In genomic region chr14:23160924-23161522, GRCh38 we compare ENCODE assay signal across 8 cellular contexts. TPM values are rescaled to one million over a fixed set of nuclear protein-coding genes. Genes with fewer than 3 reads are reported as not detected.
A peak's percentile ranks its signal among the peaks of the same experiment; 100 is the strongest.
DNase-seq lines count a peak whose midpoint lies in the region; ATAC-seq and TF ChIP-seq lines count a peak whose summit lies in the region.

No MANE protein-coding gene starts in this region.

- no peak overlapping the region for H3K4me3 ChIP-seq in PC-3 (ENCODE audit: low read length)
- no peak overlapping the region for H3K4me3 ChIP-seq in Karpas-422 (ENCODE audit: low read length)

- H3K9ac ChIP-seq in PC-3 (ENCODE audit: low read length), result no peak overlapping the region
- H3K9ac ChIP-seq in Karpas-422 (ENCODE audit: low read length), result no peak overlapping the region

- no peaks in the 10 kb centered on the region for H3K79me2 ChIP-seq in PC-3 (ENCODE audit: low read length)
- no peaks in the 10 kb centered on the region for H3K79me2 ChIP-seq in Karpas-422 (ENCODE audit: low read length)

- H3K27me3 ChIP-seq in PC-3 (ENCODE audit: low read length), result no peaks in the 10 kb centered on the region
- no peaks in the 10 kb centered on the region for H3K27me3 ChIP-seq in Karpas-422 (ENCODE audit: low read length)

- TF ChIP-seq CTCF in PC-3 (conservative IDR thresholded peaks at IDR 0.05; ENCODE audit: low read depth, low read length), result no peak

- POLR2A ChIA-PET in PC-3 (lab: Charles Lee; ENCODE audit: unreplicated experiment), result no interaction called here
- POLR2A ChIA-PET in naive thymus-derived CD8-positive, alpha-beta T cell (lab: Charles Lee), result interaction anchor here (1.5 kb wide), 1 partner anchor 12 kb away, joined by 5 read pairs; no protein-coding TSS in a partner anchor
- POLR2A ChIA-PET in activated CD4-positive, alpha-beta memory T cell treated with anti-CD3 and anti-CD28 coated beads, Interleukin-2, amount 10 ng/mL, durations not matched to agents 7 days and 5 days (lab: Charles Lee), result no interaction called here

- H3K4me2 ChIP-seq in PC-3 (ENCODE audit: low read length) (peak overlapping the region; percentile 40; the same call in 1 of the 2 replicates), Karpas-422 (ENCODE audit: low read depth, low read length, poor library complexity, severe bottlenecking) (no peak overlapping the region)

- DNase-seq in Caki2 (ENCODE audit: low read depth), result peak; percentile 23
- peak; percentile 62 for DNase-seq in PC-3
- no peak for DNase-seq in naive thymus-derived CD8-positive, alpha-beta T cell
- no peak for DNase-seq in stimulated activated CD4-positive, alpha-beta T cell treated with anti-CD3 and anti-CD28 coated beads, Interleukin-4, amount 100 ng/mL, for 24 hours
- DNase-seq in activated CD4-positive, alpha-beta memory T cell treated with anti-CD3 and anti-CD28 coated beads, Interleukin-2, amount 10 ng/mL, durations not matched to agents 7 days and 5 days, result no peak
- no peak for DNase-seq in NCI-H1436 treated with DMSO at 0.1 percent for 48 hours (lab: John Stamatoyannopoulos, UW)
- DNase-seq in Karpas-422, result no peak

- in situ Hi-C loops in Caki2 (cut with HindIII; ENCODE audit: low pct_unique_long_range_greater_than_20kb, low sequenced_read_pairs), result no loop called here

- peaks cover 11 to 38% (median 30%) of the 10 kb centered on the region in 4 donors for H3K4me1 Mint-ChIP-seq in naive thymus-derived CD8-positive, alpha-beta T cell
- peaks cover 15% of the 10 kb centered on the region for H3K4me1 Mint-ChIP-seq in activated CD4-positive, alpha-beta memory T cell treated with anti-CD3 and anti-CD28 coated beads, Interleukin-2, amount 10 ng/mL, durations not matched to agents 7 days and 5 days

- H4K20me1 ChIP-seq in PC-3 (ENCODE audit: low read length), result no peaks in the 10 kb centered on the region
- H4K20me1 ChIP-seq in Karpas-422 (ENCODE audit: insufficient read depth, low read depth, low read length), result no peaks in the 10 kb centered on the region

- peak overlapping the region in 1 of 10 donors; percentile 35 for H3K4me3 Mint-ChIP-seq in naive thymus-derived CD8-positive, alpha-beta T cell
- H3K4me3 Mint-ChIP-seq in activated CD4-positive, alpha-beta memory T cell treated with anti-CD3 and anti-CD28 coated beads, Interleukin-2, amount 10 ng/mL, durations not matched to agents 7 days and 5 days, result no peak overlapping the region

- H3K27me3 Mint-ChIP-seq in naive thymus-derived CD8-positive, alpha-beta T cell, result no peaks in the 10 kb centered on the region
- H3K27me3 Mint-ChIP-seq in activated CD4-positive, alpha-beta memory T cell treated with anti-CD3 and anti-CD28 coated beads, Interleukin-2, amount 10 ng/mL, durations not matched to agents 7 days and 5 days, result peaks cover 10% of the 10 kb centered on the region

- H3K27ac ChIP-seq in PC-3 (ENCODE audit: low read length) (no peak overlapping the region), Karpas-422 (ENCODE audit: low read length) (no peak overlapping the region)

- H3K9me3 Mint-ChIP-seq in naive thymus-derived CD8-positive, alpha-beta T cell, result no peaks in the 10 kb centered on the region
- H3K9me3 Mint-ChIP-seq in activated CD4-positive, alpha-beta memory T cell treated with anti-CD3 and anti-CD28 coated beads, Interleukin-2, amount 10 ng/mL, durations not matched to agents 7 days and 5 days, result no peaks in the 10 kb centered on the region

- peak overlapping the region; percentile 13 to 92 (median 82) for H3K27ac Mint-ChIP-seq in naive thymus-derived CD8-positive, alpha-beta T cell
- H3K27ac Mint-ChIP-seq in activated CD4-positive, alpha-beta memory T cell treated with anti-CD3 and anti-CD28 coated beads, Interleukin-2, amount 10 ng/mL, durations not matched to agents 7 days and 5 days, result no peak overlapping the region

- H3F3A ChIP-seq in PC-3 (ENCODE audit: low read length, unreplicated experiment), result no peaks in the 10 kb centered on the region

- peak overlapping the region; percentile 35; the same call in 1 of the 2 replicates for H2AFZ ChIP-seq in PC-3 (ENCODE audit: low read length)
- H2AFZ ChIP-seq in Karpas-422 (ENCODE audit: low read length), result no peak overlapping the region

- H3K9me2 ChIP-seq in PC-3 (replicated peaks; ENCODE audit: low read length) (no peaks in the 10 kb centered on the region), Karpas-422 (replicated peaks; ENCODE audit: insufficient read depth, low read length) (no peaks in the 10 kb centered on the region)

- ATAC-seq in PC-3, result peak; percentile 24; the same call in 1 of the 2 replicates
- ATAC-seq in esophagus mucosa, result peak; percentile 95
- ATAC-seq in naive thymus-derived CD8-positive, alpha-beta T cell, result no peak

- BruUV-seq in PC-3 (replicated peaks; lab: Mats Ljungman, UMichigan), result no TSS peak

- H3K9me3 ChIP-seq in PC-3 (ENCODE audit: low read length) (no peaks in the 10 kb centered on the region), Karpas-422 (ENCODE audit: low read length) (no peaks in the 10 kb centered on the region)

- intact Hi-C loops in PC-3 (cut with micrococcal nuclease), result no loop called here

- peaks cover 9% of the 10 kb centered on the region for H3K4me1 ChIP-seq in PC-3 (ENCODE audit: insufficient read depth, low read length)
- peaks cover 4% of the 10 kb centered on the region; the same call in 1 of the 2 replicates for H3K4me1 ChIP-seq in Karpas-422 (ENCODE audit: low read length)

- no peaks in the 10 kb centered on the region for H3K36me3 ChIP-seq in PC-3 (ENCODE audit: low read depth, low read length)
- no peaks in the 10 kb centered on the region for H3K36me3 ChIP-seq in Karpas-422 (ENCODE audit: insufficient read depth, low read length)

- CTCF ChIA-PET in PC-3 (lab: Charles Lee), result no interaction called here
- CTCF ChIA-PET in activated CD4-positive, alpha-beta memory T cell treated with anti-CD3 and anti-CD28 coated beads, Interleukin-2, amount 10 ng/mL, durations not matched to agents 7 days and 5 days (lab: Charles Lee), result interaction anchor here (1.7 kb wide), 1 partner anchor 40 kb away, joined by 4 read pairs; no protein-coding TSS in a partner anchor

- peaks cover 0 to 1% (median 0%) of the 10 kb centered on the region in 3 donors for H3K36me3 Mint-ChIP-seq in naive thymus-derived CD8-positive, alpha-beta T cell
- no peaks in the 10 kb centered on the region for H3K36me3 Mint-ChIP-seq in activated CD4-positive, alpha-beta memory T cell treated with anti-CD3 and anti-CD28 coated beads, Interleukin-2, amount 10 ng/mL, durations not matched to agents 7 days and 5 days (ENCODE audit: low read depth)

RNA-seq across cellular contexts. Expression of gene SLC7A8, which starts 22.4 kb away (rescaled TPM):
- total RNA-seq in Caki2 (2014; rRNA removed; shearing (Covaris generic); ENCODE audit: low replicate concordance), result not detected in 2 replicates
- total RNA-seq in PC-3 (2014; rRNA removed) (0.63 and 3.8 TPM in 2 replicates), esophagus mucosa (51.1 TPM)
- total RNA-seq in naive thymus-derived CD8-positive, alpha-beta T cell, result 1 to 10 TPM; 7.2 to 7.9 TPM
- polyA plus RNA-seq in naive thymus-derived CD8-positive, alpha-beta T cell, result 10 to 100 TPM in 2 of 3 donors, 1 to 10 TPM in 1; 4.0 to 12.8 (median 10.9) TPM
- total RNA-seq in activated CD4-positive, alpha-beta memory T cell treated with anti-CD3 and anti-CD28 coated beads, Interleukin-2, amount 10 ng/mL, durations not matched to agents 7 days and 5 days, result under 1 TPM; 0.76 to 0.93 TPM
- total RNA-seq in Karpas-422 (2014; rRNA removed; shearing (Covaris generic); ENCODE audit: low replicate concordance), result 0.79 TPM in 1 of 2 replicates, not detected in the other

RNA-seq across cellular contexts. Expression of gene CEBPE, which starts 42.0 kb away (rescaled TPM):
- total RNA-seq in Caki2 (2014; rRNA removed; shearing (Covaris generic); ENCODE audit: low replicate concordance), result not detected in 2 replicates
- total RNA-seq in PC-3 (2014; rRNA removed) (not detected in 2 replicates), esophagus mucosa (not detected)
- 1 to 10 TPM; 1.5 to 1.8 TPM for total RNA-seq in naive thymus-derived CD8-positive, alpha-beta T cell
- polyA plus RNA-seq in naive thymus-derived CD8-positive, alpha-beta T cell, result 1 to 10 TPM in 2 of 3 donors, under 1 TPM in 1; 0.66 to 2.4 (median 1.6) TPM
- total RNA-seq in activated CD4-positive, alpha-beta memory T cell treated with anti-CD3 and anti-CD28 coated beads, Interleukin-2, amount 10 ng/mL, durations not matched to agents 7 days and 5 days, result under 1 TPM; 0.25 to 0.83 TPM
- 0.11 TPM in 1 of 2 replicates, not detected in the other for total RNA-seq in Karpas-422 (2014; rRNA removed; shearing (Covaris generic); ENCODE audit: low replicate concordance)

RNA-seq across cellular contexts. Expression of gene CIROP, which starts 56.2 kb away (rescaled TPM):
- total RNA-seq in Caki2 (2014; rRNA removed; shearing (Covaris generic); ENCODE audit: low replicate concordance), result not detected in 2 replicates
- total RNA-seq in PC-3 (2014; rRNA removed) (not detected in 2 replicates), esophagus mucosa (not detected)
- not detected for total RNA-seq in naive thymus-derived CD8-positive, alpha-beta T cell
- not detected for polyA plus RNA-seq in naive thymus-derived CD8-positive, alpha-beta T cell
- not detected for total RNA-seq in activated CD4-positive, alpha-beta memory T cell treated with anti-CD3 and anti-CD28 coated beads, Interleukin-2, amount 10 ng/mL, durations not matched to agents 7 days and 5 days
- total RNA-seq in Karpas-422 (2014; rRNA removed; shearing (Covaris generic); ENCODE audit: low replicate concordance), result not detected in 2 replicates

Comparison
In these comparisons a context has a peak if more than half of its experiments do, and no peak if none do; other contexts are left out.
1. DNase-seq: peak in Caki2 (single experiment) and PC-3 (single experiment); none in naive thymus-derived CD8-positive, alpha-beta T cell (0 of 10), stimulated activated CD4-positive, alpha-beta T cell treated with anti-CD3 and anti-CD28 coated beads, Interleukin-4, amount 100 ng/mL, for 24 hours (single experiment), activated CD4-positive, alpha-beta memory T cell treated with anti-CD3 and anti-CD28 coated beads, Interleukin-2, amount 10 ng/mL, durations not matched to agents 7 days and 5 days (single experiment), NCI-H1436 treated with DMSO at 0.1 percent for 48 hours (single experiment) and Karpas-422 (single experiment).
2. ATAC-seq: peak in PC-3 (single experiment) and esophagus mucosa (single experiment); none in naive thymus-derived CD8-positive, alpha-beta T cell (0 of 2).